ENCODE assay signal across 1 cellular context in the genomic region with DNA sequence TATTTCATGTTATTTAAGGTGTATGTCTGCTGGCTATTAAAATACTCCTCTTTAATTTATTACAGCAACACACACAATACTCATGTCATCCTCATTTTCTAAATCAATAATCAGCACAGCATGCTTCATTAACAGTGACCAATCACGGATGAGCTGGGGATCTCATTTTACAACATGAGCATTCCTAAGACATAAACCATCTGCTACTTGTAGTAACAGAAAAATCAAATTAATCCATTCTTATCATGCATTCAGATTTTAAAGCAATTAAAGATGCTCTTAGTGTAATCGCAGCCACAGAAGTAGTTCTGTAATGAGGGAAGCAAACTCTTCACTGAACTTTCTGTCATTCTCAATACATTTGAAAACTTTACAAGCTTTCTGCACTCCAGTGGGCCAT.
A peak's percentile ranks its signal among the peaks of the same experiment; 100 is the strongest.
TF ChIP-seq lines count a peak whose summit lies in the region.

No MANE protein-coding gene starts in this region.

TF ChIP-seq in SK-N-SH treated with all-trans-retinoic acid at 6 μM for 48 hours, 23 proteins besides CTCF, POLR2A, EP300 and RAD21 (continued from another document):
- TF ChIP-seq POU6F1 (CRISPR knock-in tag; IDR thresholded peaks at IDR 0.05; ENCODE audit: borderline replicate concordance, low read depth): no peak
- TF ChIP-seq ZNF70 (CRISPR knock-in tag; IDR thresholded peaks at IDR 0.05): no peak
- 0 out of 2 replicates have a peak, but pooled peaks have one; percentile 28 for TF ChIP-seq ZFP3 (CRISPR knock-in tag; IDR thresholded peaks at IDR 0.05)
- peak; percentile 74; the same call in 1 of the 2 replicates for TF ChIP-seq CREB5 (CRISPR knock-in tag; IDR thresholded peaks at IDR 0.05; ENCODE audit: low read depth)
- peak; percentile 86; the same call in 1 of the 2 replicates for TF ChIP-seq CSRNP3 (CRISPR knock-in tag; IDR thresholded peaks at IDR 0.05)
- no peak for TF ChIP-seq ESRRG (CRISPR knock-in tag; IDR thresholded peaks at IDR 0.05)
